Comparison of ENCODE assay signal across 13 cellular contexts in the genomic region with DNA sequence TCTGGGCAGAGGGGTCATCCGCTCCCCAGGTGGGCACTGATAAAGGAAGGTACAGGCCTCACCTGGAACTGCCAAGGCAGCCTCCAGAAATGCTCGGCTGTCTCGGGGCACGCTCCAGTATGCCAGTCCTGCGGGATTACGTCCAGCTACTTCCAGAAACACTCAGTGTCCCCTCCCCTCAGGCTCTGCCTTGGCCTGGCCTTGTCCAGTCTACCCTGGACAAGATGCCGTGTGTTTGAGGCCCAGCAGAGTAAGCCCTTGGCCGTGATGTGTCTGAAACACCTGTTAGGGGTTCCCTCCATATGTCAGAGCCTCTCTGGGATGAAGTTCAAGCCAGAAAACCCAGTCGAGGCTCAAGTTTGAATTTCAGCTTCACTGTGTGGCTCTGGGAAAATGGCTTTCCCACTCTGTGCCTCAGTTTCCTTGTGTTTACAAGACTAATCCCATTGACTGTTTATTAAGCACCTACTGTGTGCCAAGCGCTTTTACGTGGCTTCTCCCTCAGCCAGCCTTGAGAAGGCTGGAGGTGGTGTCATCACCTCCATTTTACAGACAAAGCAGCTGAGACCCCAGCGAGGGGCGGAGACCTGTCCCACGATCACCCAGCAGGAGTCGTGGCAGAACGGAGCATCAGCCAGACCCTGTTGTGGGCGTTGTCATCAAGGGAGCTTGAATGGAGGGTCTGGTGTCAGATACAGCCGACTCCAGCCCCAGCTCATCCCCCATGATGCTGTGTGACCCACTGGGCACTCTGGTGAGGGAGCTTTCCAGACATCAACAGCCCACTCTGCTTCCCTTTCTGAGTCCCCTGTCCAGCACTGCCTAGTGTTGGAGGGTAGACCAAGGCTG. TPM values are rescaled to one million over a fixed set of nuclear protein-coding genes. Genes with fewer than 3 reads are reported as not detected.
A peak's percentile ranks its signal among the peaks of the same experiment; 100 is the strongest.
DNase-seq lines count a peak whose midpoint lies in the region; ATAC-seq and TF ChIP-seq lines count a peak whose summit lies in the region.
"Had no signal": no experiment of that assay in that cellular context is flagged by ENCODE, and none has a peak within 500 bp of the region (broad histone marks: within the 10 kb centered on the region; RNA-seq: fewer than 3 reads in every experiment).

No MANE protein-coding gene starts in this region.

- peak overlapping the region; percentile 94 for H3K27ac ChIP-seq in substantia nigra (ENCODE audit: low read depth, low read length, poor library complexity, severe bottlenecking)
- H3K27ac ChIP-seq in A673 (ENCODE audit: low read depth, low read length, poor library complexity, severe bottlenecking): no peak overlapping the region
- no peak overlapping the region for H3K27ac ChIP-seq in smooth muscle cell (ENCODE audit: low read depth)

- peaks cover 25% of the 10 kb centered on the region for H3K4me1 Mint-ChIP-seq in activated naive CD4-positive, alpha-beta T cell treated with anti-CD3 and anti-CD28 coated beads, Interleukin-2, amount 10 ng/mL, durations not matched to agents 7 days and 5 days
- H3K4me1 Mint-ChIP-seq in activated T-helper 17 cell treated with anti-CD3 and anti-CD28 coated beads, Interleukin-2, amount 50 U/mL, for 72 hours: peaks cover 16% of the 10 kb centered on the region
- H3K4me1 Mint-ChIP-seq in immature natural killer cell: peaks cover 65 to 68% of the 10 kb centered on the region in 2 donors

- peak overlapping the region; percentile 98 for H3K27ac Mint-ChIP-seq in activated naive CD4-positive, alpha-beta T cell treated with anti-CD3 and anti-CD28 coated beads, Interleukin-2, amount 10 ng/mL, durations not matched to agents 7 days and 5 days
- H3K27ac Mint-ChIP-seq in activated T-helper 17 cell treated with anti-CD3 and anti-CD28 coated beads, Interleukin-2, amount 50 U/mL, for 72 hours: peak overlapping the region; percentile 98
- peak overlapping the region; percentile 90 to 98 (median 93) for H3K27ac Mint-ChIP-seq in immature natural killer cell

- POLR2A ChIA-PET in A673 (lab: Charles Lee; ENCODE audit: low non-redundant PET): no interaction called here

- H2AFZ ChIP-seq in smooth muscle cell (ENCODE audit: low read depth): no peak overlapping the region

- no peaks in the 10 kb centered on the region for H3K27me3 ChIP-seq in A673 (replicated peaks; ENCODE audit: insufficient read depth, low read depth, low read length, poor library complexity)
- H3K27me3 ChIP-seq in smooth muscle cell (ENCODE audit: low read depth): no peaks in the 10 kb centered on the region
- H3K27me3 ChIP-seq: left lung, SJCRH30, suprapubic skin had no signal

- no peaks in the 10 kb centered on the region for H3K27me3 Mint-ChIP-seq in activated naive CD4-positive, alpha-beta T cell treated with anti-CD3 and anti-CD28 coated beads, Interleukin-2, amount 10 ng/mL, durations not matched to agents 7 days and 5 days
- H3K27me3 Mint-ChIP-seq in activated T-helper 17 cell treated with anti-CD3 and anti-CD28 coated beads, Interleukin-2, amount 50 U/mL, for 72 hours: no peaks in the 10 kb centered on the region
- H3K27me3 Mint-ChIP-seq in immature natural killer cell (ENCODE audit: low read depth in 3 of 3): peaks cover 18 to 28% (median 26%) of the 10 kb centered on the region in 3 donors

- H3K36me3 Mint-ChIP-seq in activated naive CD4-positive, alpha-beta T cell treated with anti-CD3 and anti-CD28 coated beads, Interleukin-2, amount 10 ng/mL, durations not matched to agents 7 days and 5 days: peaks cover 19% of the 10 kb centered on the region
- H3K36me3 Mint-ChIP-seq in activated T-helper 17 cell treated with anti-CD3 and anti-CD28 coated beads, Interleukin-2, amount 50 U/mL, for 72 hours (ENCODE audit: low read depth): peaks cover 44% of the 10 kb centered on the region
- H3K36me3 Mint-ChIP-seq in immature natural killer cell: peaks cover 10 to 27% (median 16%) of the 10 kb centered on the region in 3 donors

- CTCF ChIA-PET in activated naive CD4-positive, alpha-beta T cell treated with anti-CD3 and anti-CD28 coated beads, Interleukin-2, amount 10 ng/mL, durations not matched to agents 7 days and 5 days (lab: Charles Lee): interaction anchor here (1.2 to 3.1 kb wide), 8 partner anchors 9 to 128 kb away, joined by 3 to 27 read pairs (median 6); no protein-coding TSS in a partner anchor
- CTCF ChIA-PET in A673 (lab: Charles Lee): interaction anchor here (2.0 kb wide), 1 partner anchor 38 kb away, joined by 11 read pairs; no protein-coding TSS in a partner anchor

- DNase-seq in activated naive CD4-positive, alpha-beta T cell treated with anti-CD3 and anti-CD28 coated beads, Interleukin-2, amount 10 ng/mL, durations not matched to agents 7 days and 5 days: no peak
- DNase-seq in activated naive CD4-positive, alpha-beta T cell (lab: John Stamatoyannopoulos, UW): no peak
- DNase-seq in immature natural killer cell: no peak
- DNase-seq in substantia nigra (lab: John Stamatoyannopoulos, UW): peak in 2 of 49 donors; percentile 22 to 33
- DNase-seq in NCI-H2196 (lab: John Stamatoyannopoulos, UW; ENCODE audit: unreplicated experiment): no peak
- DNase-seq in A673 (ENCODE audit: low spot score): no peak
- no peak for DNase-seq in smooth muscle cell (lab: John Stamatoyannopoulos, UW; ENCODE audit: unreplicated experiment)
- DNase-seq: left lung; NCI-H1436; stimulated activated CD4-positive, alpha-beta T cell treated with anti-CD3 and anti-CD28 coated beads, Interleukin-12 subunit alpha, Interleukin-12 subunit beta, amount 100 ng/mL, for 4 hours had no signal

- ATAC-seq in activated T-helper 17 cell treated with anti-CD3 and anti-CD28 coated beads, Interleukin-2, amount 50 U/mL, for 72 hours (replicated peaks): no peak
- ATAC-seq: left lung had no signal

- peak overlapping the region; percentile 80 for H3K4me3 Mint-ChIP-seq in activated naive CD4-positive, alpha-beta T cell treated with anti-CD3 and anti-CD28 coated beads, Interleukin-2, amount 10 ng/mL, durations not matched to agents 7 days and 5 days
- H3K4me3 Mint-ChIP-seq in activated T-helper 17 cell treated with anti-CD3 and anti-CD28 coated beads, Interleukin-2, amount 50 U/mL, for 72 hours: peak overlapping the region; percentile 93
- peak overlapping the region; percentile 84 to 96 (median 91) for H3K4me3 Mint-ChIP-seq in immature natural killer cell

- peaks cover 24% of the 10 kb centered on the region for H3K79me2 ChIP-seq in smooth muscle cell (ENCODE audit: low read depth)

- H4K20me1 ChIP-seq in smooth muscle cell (ENCODE audit: low read depth): peaks cover 22% of the 10 kb centered on the region

- H3K4me3 ChIP-seq in A673 (ENCODE audit: low read depth, low read length, poor library complexity, severe bottlenecking) (no peak overlapping the region), smooth muscle cell (no peak overlapping the region)

- TF ChIP-seq CTCF in A673 (conservative IDR thresholded peaks at IDR 0.05; ENCODE audit: low read depth, low read length) (no peak), smooth muscle cell (IDR thresholded peaks at IDR 0.05; ENCODE audit: borderline replicate concordance, insufficient read depth, poor library complexity, severe bottlenecking) (no peak)

- intact Hi-C loops in A673 (cut with micrococcal nuclease; ENCODE audit: unreplicated experiment): loop anchor here (5.0 kb wide), 3 partner anchors 39 to 171 kb away; partner anchors contain the start of genes ARRDC2 and LSM4

- H3K4me2 ChIP-seq in smooth muscle cell: no peak overlapping the region

- peaks cover 4% of the 10 kb centered on the region for H3K36me3 ChIP-seq in A673 (ENCODE audit: insufficient read depth, low read length, poor library complexity, severe bottlenecking)
- no peaks in the 10 kb centered on the region for H3K36me3 ChIP-seq in smooth muscle cell (ENCODE audit: low read depth)
- H3K36me3 ChIP-seq: SJCRH30 had no signal

- peaks cover 5% of the 10 kb centered on the region for H3F3A ChIP-seq in smooth muscle cell (ENCODE audit: low read depth)

- H3K9ac ChIP-seq in smooth muscle cell (ENCODE audit: low read depth): no peak overlapping the region

- H3K4me1 ChIP-seq in A673 (ENCODE audit: insufficient read depth, low read length, poor library complexity, severe bottlenecking) (peaks cover 7% of the 10 kb centered on the region), smooth muscle cell (ENCODE audit: low read depth) (peaks cover 9% of the 10 kb centered on the region)

- BruUV-seq in A673 (replicated peaks; lab: Mats Ljungman, UMichigan): no TSS peak

- H3K9me3 ChIP-seq in A673 (ENCODE audit: low read depth, low read length, poor library complexity, severe bottlenecking) (no peaks in the 10 kb centered on the region), smooth muscle cell (replicated peaks; ENCODE audit: low read depth) (no peaks in the 10 kb centered on the region)
- H3K9me3 ChIP-seq: left lung, SJCRH30, suprapubic skin had no signal

- H3K9me3 Mint-ChIP-seq in activated naive CD4-positive, alpha-beta T cell treated with anti-CD3 and anti-CD28 coated beads, Interleukin-2, amount 10 ng/mL, durations not matched to agents 7 days and 5 days: no peaks in the 10 kb centered on the region
- no peaks in the 10 kb centered on the region for H3K9me3 Mint-ChIP-seq in activated T-helper 17 cell treated with anti-CD3 and anti-CD28 coated beads, Interleukin-2, amount 50 U/mL, for 72 hours
- no peaks in the 10 kb centered on the region for H3K9me3 Mint-ChIP-seq in immature natural killer cell

- 91% methylated on average over 18 of the region's 18 CpGs for WGBS in smooth muscle cell (ENCODE audit: low lambda C conversion rate)

RNA-seq across cellular contexts. Expression of gene PIK3R2, which starts 2.0 kb away (rescaled TPM):
- 10 to 100 TPM; 13.0 to 21.8 TPM for total RNA-seq in activated T-helper 17 cell treated with anti-CD3 and anti-CD28 coated beads, Interleukin-2, amount 50 U/mL, for 72 hours
- polyA plus RNA-seq in immature natural killer cell (1 to 10 TPM; 1.7 to 4.7 (median 3.5) TPM), smooth muscle cell (37.1 and 50.1 TPM in 2 replicates)
- total RNA-seq in A673 (2021) (38.1 and 41.9 TPM in 2 replicates), smooth muscle cell (22.2 and 22.9 TPM in 2 replicates)

RNA-seq across cellular contexts. Expression of gene IFI30, which starts 22.6 kb away (rescaled TPM):
- total RNA-seq in activated T-helper 17 cell treated with anti-CD3 and anti-CD28 coated beads, Interleukin-2, amount 50 U/mL, for 72 hours: 10 to 100 TPM; 51.7 to 81.1 TPM
- polyA plus RNA-seq in immature natural killer cell: 100 to 1,000 TPM in 1 of 3 donors, 10 to 100 TPM in 2; 49.0 to 184 (median 83.1) TPM
- total RNA-seq in A673 (2021): not detected in 2 replicates
- 0.67 and 2.9 TPM in 2 replicates for total RNA-seq in smooth muscle cell
- polyA plus RNA-seq in smooth muscle cell: 0.64 and 0.87 TPM in 2 replicates

RNA-seq across cellular contexts. Expression of gene MPV17L2, which starts 42.0 kb away (rescaled TPM):
- 10 to 100 TPM in 1 of 2 donors, 1 to 10 TPM in 1; 4.2 to 12.0 TPM for total RNA-seq in activated T-helper 17 cell treated with anti-CD3 and anti-CD28 coated beads, Interleukin-2, amount 50 U/mL, for 72 hours
- polyA plus RNA-seq in immature natural killer cell (10 to 100 TPM; 12.2 to 17.7 (median 15.4) TPM), smooth muscle cell (27.1 and 28.7 TPM in 2 replicates)
- total RNA-seq in A673 (2021) (20.2 and 21.3 TPM in 2 replicates), smooth muscle cell (11.6 and 13.1 TPM in 2 replicates)

RNA-seq across cellular contexts. Expression of gene RAB3A, which starts 52.8 kb away (rescaled TPM):
- 1 to 10 TPM; 7.2 to 9.5 TPM for total RNA-seq in activated T-helper 17 cell treated with anti-CD3 and anti-CD28 coated beads, Interleukin-2, amount 50 U/mL, for 72 hours
- 1 to 10 TPM in 2 of 3 donors, under 1 TPM in 1; 0.77 to 1.1 (median 1.1) TPM for polyA plus RNA-seq in immature natural killer cell
- 2.9 and 4.2 TPM in 2 replicates for total RNA-seq in A673 (2021)
- 1.4 and 4.9 TPM in 2 replicates for total RNA-seq in smooth muscle cell
- polyA plus RNA-seq in smooth muscle cell: 3.6 and 3.7 TPM in 2 replicates

RNA-seq across cellular contexts. Expression of gene MAST3, which starts 53.4 kb away (rescaled TPM):
- 10 to 100 TPM; 23.5 to 46.6 TPM for total RNA-seq in activated T-helper 17 cell treated with anti-CD3 and anti-CD28 coated beads, Interleukin-2, amount 50 U/mL, for 72 hours
- 10 to 100 TPM in 2 of 3 donors, 1 to 10 TPM in 1; 7.3 to 39.1 (median 12.6) TPM for polyA plus RNA-seq in immature natural killer cell
- total RNA-seq in A673 (2021): 5.1 and 7.9 TPM in 2 replicates
- 3.6 and 4.3 TPM in 2 replicates for total RNA-seq in smooth muscle cell
- polyA plus RNA-seq in smooth muscle cell: 4.3 and 10.3 TPM in 2 replicates

Comparison
In these comparisons a context has a peak if more than half of its experiments do, and no peak if none do; other contexts are left out.
1. RNA of gene IFI30, which starts 22.6 kb away (total RNA-seq): 51.7 to 81.1 TPM in activated T-helper 17 cell treated with anti-CD3 and anti-CD28 coated beads, Interleukin-2, amount 50 U/mL, for 72 hours; 0.67 to 2.9 TPM in smooth muscle cell and not detected in A673; every median in the first group is over 10 times any median in the second.
2. Peak in every context shown above with its lines, with median percentiles within 50 percentile points of each other: H3K27ac Mint-ChIP-seq and H3K4me3 Mint-ChIP-seq.